1 cellular context compared by ENCODE assay signal in genomic region chr2:189610700-189611099, GRCh38.
TF ChIP-seq lines count a peak whose summit lies in the region.

No MANE protein-coding gene starts in this region.

TF ChIP-seq in K562, 482 proteins besides CTCF, POLR2A, EP300 and RAD21 (continued from another document):
- TF ChIP-seq ZEB2 (IDR thresholded peaks at IDR 0.05) (0 out of 2 replicates have a peak, but pooled peaks have one; percentile 40), MAFK (IDR thresholded peaks at IDR 0.05; ENCODE audit: low read length) (no peak), TEAD1 (CRISPR knock-in tag; IDR thresholded peaks at IDR 0.05) (no peak), ZNF398 (CRISPR knock-in tag; IDR thresholded peaks at IDR 0.05) (no peak), FOXP1 (CRISPR knock-in tag; IDR thresholded peaks at IDR 0.05) (no peak), KDM1A (IDR thresholded peaks at IDR 0.05) (0 out of 4 replicates have a peak, but pooled peaks of 1 of the 2 experiments have one; percentile 19), NRF1 (conservative IDR thresholded peaks at IDR 0.05 in 1 of 2, IDR thresholded peaks at IDR 0.05 in 1 of 2) (no peak), PHB2 (IDR thresholded peaks at IDR 0.05; ENCODE audit: low read depth) (no peak), ATF2 (CRISPR knock-in tag; IDR thresholded peaks at IDR 0.05) (no peak), PBX2 (CRISPR knock-in tag; IDR thresholded peaks at IDR 0.05; ENCODE audit: low read depth) (no peak), PBX2 (tag; conservative IDR thresholded peaks at IDR 0.05; ENCODE audit: low read depth) (0 out of 2 replicates have a peak, but pooled peaks have one; percentile 17), ATF1 (CRISPR knock-in tag; IDR thresholded peaks at IDR 0.05) (no peak), ATF1 (tag; IDR thresholded peaks at IDR 0.05) (no peak), ZHX1 (conservative IDR thresholded peaks at IDR 0.05; ENCODE audit: low read length) (no peak), BRCA1 (IDR thresholded peaks at IDR 0.05) (no peak), BRCA1 (CRISPR knock-in tag; IDR thresholded peaks at IDR 0.05) (no peak), POLR3A (IDR thresholded peaks at IDR 0.05; ENCODE audit: borderline replicate concordance, extremely low read depth, insufficient read depth, insufficient read length) (no peak)
